1 cellular context compared by ENCODE assay signal in genomic region chr17:40536731-40537171, GRCh38.
TF ChIP-seq lines count a peak whose summit lies in the region.

No MANE protein-coding gene starts in this region.

TF ChIP-seq in A549, 52 proteins besides CTCF, POLR2A, EP300 and RAD21 (continued from another document):
- TF ChIP-seq REST (IDR thresholded peaks at IDR 0.05) (no peak), HOXB5 (CRISPR knock-in tag; IDR thresholded peaks at IDR 0.05) (0 out of 2 replicates have a peak, but pooled peaks have one; percentile 45), RFX5 (IDR thresholded peaks at IDR 0.05) (no peak), FOXS1 (CRISPR knock-in tag; IDR thresholded peaks at IDR 0.05) (no peak), ATOH8 (CRISPR knock-in tag; IDR thresholded peaks at IDR 0.05; ENCODE audit: low read depth) (peak; percentile 55; the same call in 1 of the 2 replicates), NR3C1 (IDR thresholded peaks at IDR 0.05) (no peak), JUN (IDR thresholded peaks at IDR 0.05) (peak; percentile 54 to 64; a peak in 4 of 5 replicates), HEYL (CRISPR knock-in tag; IDR thresholded peaks at IDR 0.05) (no peak), MAX (IDR thresholded peaks at IDR 0.05) (no peak), NFE2L2 (conservative IDR thresholded peaks at IDR 0.05; ENCODE audit: low read length) (no peak), ZSCAN20 (CRISPR knock-in tag; IDR thresholded peaks at IDR 0.05) (peak; percentile 50; the same call in 1 of the 2 replicates), CHD4 (IDR thresholded peaks at IDR 0.05; ENCODE audit: borderline replicate concordance) (no peak), FOSB (CRISPR knock-in tag; IDR thresholded peaks at IDR 0.05) (no peak), USF2 (IDR thresholded peaks at IDR 0.05) (no peak), PBX3 (IDR thresholded peaks at IDR 0.05) (no peak)
